17 cellular contexts compared by ENCODE assay signal in the genomic region with DNA sequence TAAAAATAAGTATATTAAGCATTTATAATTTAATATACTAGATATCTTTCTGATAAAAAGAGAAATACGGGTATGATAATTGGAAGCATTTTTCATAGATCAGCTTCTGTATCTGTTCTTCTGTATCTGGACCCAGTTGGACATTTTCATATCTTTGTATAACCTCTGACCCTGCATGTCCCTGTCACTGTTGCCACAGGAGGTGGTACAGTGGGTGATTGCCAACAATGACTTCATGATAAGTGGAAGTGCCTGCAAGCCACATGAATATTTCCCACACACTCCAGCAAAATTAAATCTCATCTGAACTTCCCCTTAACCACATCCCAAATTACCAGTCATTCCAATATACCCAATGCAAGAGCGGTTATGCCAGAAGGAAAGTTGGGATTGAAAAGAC.
"Had no signal": no experiment of that assay in that cellular context is flagged by ENCODE, and none has a peak within 500 bp of the region (broad histone marks: within the 10 kb centered on the region; RNA-seq: fewer than 3 reads in every experiment).

No MANE protein-coding gene starts in this region.

- H3K4me1 ChIP-seq: left lung, psoas muscle, testis, tibial nerve had no signal

- H3K27ac ChIP-seq: gastroesophageal sphincter, left lung, psoas muscle, skin epidermis, testis, tibial nerve had no signal

- H3K36me3 ChIP-seq: gastroesophageal sphincter, left lung, tibial nerve had no signal

- H3K27me3 ChIP-seq: gastroesophageal sphincter, left lung, testis, tibial nerve had no signal

- H3K4me3 ChIP-seq: gastroesophageal sphincter, left lung, lung, psoas muscle, skin epidermis, testis, tibial nerve had no signal

- DNase-seq: effector memory CD4-positive, alpha-beta T cell; hippocampal formation; kidney glomerular epithelial cell; left lung; naive thymus-derived CD4-positive, alpha-beta T cell; nephron progenitor cell; psoas muscle; retina; stimulated activated CD4-positive, alpha-beta T cell treated with anti-CD3 and anti-CD28 coated beads, Interleukin-2, amount 100 ng/mL, for 24 hours; stimulated activated CD4-positive, alpha-beta T cell treated with anti-CD3 and anti-CD28 coated beads, Interleukin-4, amount 100 ng/mL, for 4 hours; stimulated activated naive B cell treated with anti-CD40 and anti-IgM and Interleukin-4, amounts not matched to agents 10 μg/mL and 1 μg/mL and 100 μg/mL, for 72 hours; stimulated activated naive CD8-positive, alpha-beta T cell treated with anti-CD3 and anti-CD28 coated beads, Interleukin-15, amount 100 ng/mL, for 72 hours; testis had no signal

- H3K9me3 ChIP-seq: gastroesophageal sphincter, left lung, psoas muscle, testis, tibial nerve had no signal
